31 cellular contexts compared by ENCODE assay signal in the genomic region with DNA sequence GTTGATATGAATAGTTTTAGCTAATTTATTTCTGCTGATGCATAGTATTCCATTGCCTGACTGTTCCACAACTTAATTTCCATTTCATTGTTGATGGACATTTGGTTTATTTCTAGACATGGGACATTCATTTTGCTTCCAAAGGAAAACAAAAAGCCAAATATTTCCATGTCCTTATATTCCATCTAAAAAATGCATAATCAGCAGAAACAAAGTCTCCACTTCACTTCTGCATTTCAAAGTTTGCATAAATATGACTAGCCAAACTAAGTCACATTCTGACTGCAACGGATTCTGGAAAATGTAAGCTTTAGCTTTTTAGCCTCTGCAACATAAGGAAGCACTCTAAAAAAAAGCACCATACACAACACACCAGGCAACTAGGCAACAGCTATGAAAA.
"Had no signal": no experiment of that assay in that cellular context is flagged by ENCODE, and none has a peak within 500 bp of the region (broad histone marks: within the 10 kb centered on the region; RNA-seq: fewer than 3 reads in every experiment).

No MANE protein-coding gene starts in this region.

- H3K4me1 Mint-ChIP-seq: naive thymus-derived CD8-positive, alpha-beta T cell; neural progenitor cell; stimulated activated memory B cell treated with anti-CD40 and anti-IgM and Interleukin-4, amounts not matched to agents 10 μg/mL and 1 μg/mL and 100 μg/mL, for 72 hours; stimulated activated naive CD8-positive, alpha-beta T cell treated with anti-CD3 and anti-CD28 coated beads, Interleukin-15, amount 100 ng/mL, for 72 hours had no signal

- H2AFZ ChIP-seq: neural progenitor cell, parathyroid adenoma had no signal

- H3K27ac Mint-ChIP-seq: naive thymus-derived CD8-positive, alpha-beta T cell; neural progenitor cell; progenitor cell of endocrine pancreas; stimulated activated memory B cell treated with anti-CD40 and anti-IgM and Interleukin-4, amounts not matched to agents 10 μg/mL and 1 μg/mL and 100 μg/mL, for 72 hours; stimulated activated naive CD8-positive, alpha-beta T cell treated with anti-CD3 and anti-CD28 coated beads, Interleukin-15, amount 100 ng/mL, for 72 hours; type B pancreatic cell had no signal

- DNase-seq: naive thymus-derived CD8-positive, alpha-beta T cell; occipital lobe; ovary; posterior cingulate gyrus; psoas muscle; right cardiac atrium; spleen; stimulated activated CD4-positive, alpha-beta T cell treated with anti-CD3 and anti-CD28 coated beads, Interleukin-12 subunit alpha, Interleukin-12 subunit beta, amount 100 ng/mL, for 4 hours; stimulated activated CD4-positive, alpha-beta T cell treated with anti-CD3 and anti-CD28 coated beads, Interleukin-1b, Interleukin-23, amount 100 ng/mL, for 48 hours; stimulated activated CD4-positive, alpha-beta T cell treated with anti-CD3 and anti-CD28 coated beads, Interleukin-4, amount 100 ng/mL, for 1 hour; stimulated activated CD4-positive, alpha-beta T cell treated with anti-CD3 and anti-CD28 coated beads, Interleukin-4, amount 100 ng/mL, for 4 hours; stimulated activated CD8-positive, alpha-beta memory T cell treated with anti-CD3 and anti-CD28 coated beads, Interleukin-4, amount 100 ng/mL, for 48 hours; stimulated activated naive CD4-positive, alpha-beta T cell; stimulated activated naive CD8-positive, alpha-beta T cell treated with anti-CD3 and anti-CD28 coated beads, Interleukin-15, amount 100 ng/mL, for 72 hours; stimulated activated naive CD8-positive, alpha-beta T cell treated with anti-CD3 and anti-CD28 coated beads, Interleukin-15, Interleukin-2, amounts not matched to agents 100 U/mL and 50 U/mL, for 24 hours; substantia nigra; testis; tibial artery; transverse colon; upper lobe of right lung; uterus had no signal

- H3K9me3 ChIP-seq: ovary, suprapubic skin, testis, tibial artery, transverse colon, upper lobe of right lung, uterus had no signal

- H3K27ac ChIP-seq: neural progenitor cell, ovary, parathyroid adenoma, psoas muscle, skin epidermis, spleen, suprapubic skin, testis, tibial artery, transverse colon, upper lobe of right lung, uterus had no signal

- H3K4me1 ChIP-seq: neural progenitor cell, parathyroid adenoma, psoas muscle, spleen, suprapubic skin, testis, tibial artery, transverse colon, upper lobe of right lung, uterus had no signal

- H3K36me3 Mint-ChIP-seq: naive thymus-derived CD8-positive, alpha-beta T cell; neural progenitor cell; stimulated activated memory B cell treated with anti-CD40 and anti-IgM and Interleukin-4, amounts not matched to agents 10 μg/mL and 1 μg/mL and 100 μg/mL, for 72 hours; type B pancreatic cell had no signal

- H3K9ac ChIP-seq: neural progenitor cell, parathyroid adenoma had no signal

- H3K4me3 ChIP-seq: neural progenitor cell, ovary, psoas muscle, skin epidermis, smooth muscle cell, spleen, suprapubic skin, testis, tibial artery, transverse colon, upper lobe of right lung, uterus had no signal

- H3K36me3 ChIP-seq: neural progenitor cell, ovary, spleen, suprapubic skin, tibial artery, transverse colon, upper lobe of right lung, uterus had no signal

- H3K4me3 Mint-ChIP-seq: naive thymus-derived CD8-positive, alpha-beta T cell; nephron; neural progenitor cell; stimulated activated memory B cell treated with anti-CD40 and anti-IgM and Interleukin-4, amounts not matched to agents 10 μg/mL and 1 μg/mL and 100 μg/mL, for 72 hours; stimulated activated naive CD8-positive, alpha-beta T cell treated with anti-CD3 and anti-CD28 coated beads, Interleukin-15, amount 100 ng/mL, for 72 hours; type B pancreatic cell had no signal

- H3K27me3 Mint-ChIP-seq: naive thymus-derived CD8-positive, alpha-beta T cell; progenitor cell of endocrine pancreas; stimulated activated memory B cell treated with anti-CD40 and anti-IgM and Interleukin-4, amounts not matched to agents 10 μg/mL and 1 μg/mL and 100 μg/mL, for 72 hours; stimulated activated naive CD8-positive, alpha-beta T cell treated with anti-CD3 and anti-CD28 coated beads, Interleukin-15, amount 100 ng/mL, for 72 hours; type B pancreatic cell had no signal

- ATAC-seq: naive thymus-derived CD8-positive, alpha-beta T cell; psoas muscle; right cardiac atrium; sciatic nerve; stimulated activated memory B cell treated with anti-CD40 and anti-IgM and Interleukin-4, amounts not matched to agents 10 μg/mL and 1 μg/mL and 100 μg/mL, for 72 hours; stimulated activated naive CD8-positive, alpha-beta T cell treated with anti-CD3 and anti-CD28 coated beads, Interleukin-15, amount 100 ng/mL, for 72 hours; stimulated activated naive CD8-positive, alpha-beta T cell treated with anti-CD3 and anti-CD28 coated beads, Interleukin-15, Interleukin-2, amounts not matched to agents 100 U/mL and 50 U/mL, for 24 hours; upper lobe of right lung had no signal

- H3K27me3 ChIP-seq: neural progenitor cell, ovary, spleen, suprapubic skin, testis, tibial artery, transverse colon, upper lobe of right lung, uterus had no signal

- H3K4me2 ChIP-seq: neural progenitor cell, smooth muscle cell had no signal

- H3K79me2 ChIP-seq: parathyroid adenoma had no signal

- H3K9me3 Mint-ChIP-seq: stimulated activated naive CD8-positive, alpha-beta T cell treated with anti-CD3 and anti-CD28 coated beads, Interleukin-15, amount 100 ng/mL, for 72 hours had no signal
